Comparison of ENCODE assay signal across 29 cellular contexts in the genomic region with DNA sequence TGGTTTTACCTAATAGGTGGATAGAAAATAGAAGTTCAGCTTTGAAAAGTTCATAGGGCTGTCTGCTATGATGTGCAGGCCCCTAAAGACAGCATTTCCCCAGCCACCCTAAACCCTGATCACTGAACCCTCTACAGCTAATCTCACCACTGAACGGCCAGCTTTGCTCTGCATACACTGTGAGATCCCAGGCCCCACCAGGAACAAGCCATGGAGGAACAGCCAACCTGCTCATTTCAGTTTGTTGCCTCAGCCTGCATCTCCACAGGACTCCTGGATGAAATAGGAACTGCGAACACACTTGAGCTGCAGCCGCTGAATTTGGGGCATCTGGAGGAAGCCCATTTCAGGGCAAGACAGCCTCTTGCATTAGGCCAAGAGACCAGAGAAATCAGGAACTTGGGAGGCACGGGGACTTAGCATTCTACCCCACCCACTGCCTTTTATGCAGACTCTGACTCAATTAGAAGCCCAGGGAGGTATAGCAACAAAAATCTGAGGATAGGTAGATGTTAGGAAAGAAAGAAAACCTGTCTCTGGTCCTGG. TPM values are rescaled to one million over a fixed set of nuclear protein-coding genes. Genes with fewer than 3 reads are reported as not detected.
DNase-seq lines count a peak whose midpoint lies in the region; ATAC-seq and TF ChIP-seq lines count a peak whose summit lies in the region.
"Had no signal": no experiment of that assay in that cellular context is flagged by ENCODE, and none has a peak within 500 bp of the region (broad histone marks: within the 10 kb centered on the region; RNA-seq: fewer than 3 reads in every experiment).

No MANE protein-coding gene starts in this region.

- peaks cover 3 to 4% of the 10 kb centered on the region in 2 experiments for H3K4me1 Mint-ChIP-seq in H9
- no peaks in the 10 kb centered on the region for H3K4me1 Mint-ChIP-seq in naive thymus-derived CD8-positive, alpha-beta T cell
- no peaks in the 10 kb centered on the region for H3K4me1 Mint-ChIP-seq in MCF 10A (ENCODE audit: insufficient read depth, unreplicated experiment)
- H3K4me1 Mint-ChIP-seq: CD4-positive, alpha-beta memory T cell had no signal

- no peak overlapping the region for H3K9ac ChIP-seq in H9 (ENCODE audit: extremely low read depth, insufficient read length, low read length)
- no peak overlapping the region for H3K9ac ChIP-seq in smooth muscle cell (ENCODE audit: low read depth)

- no peak overlapping the region for H2BK15ac ChIP-seq in H9 (ENCODE audit: low read depth, low read length)

- H3K36me3 Mint-ChIP-seq in H9 (ENCODE audit: insufficient read depth in 1 of 3, low read depth in 3 of 3) (no peaks in the 10 kb centered on the region), MCF 10A (ENCODE audit: insufficient read depth, unreplicated experiment) (no peaks in the 10 kb centered on the region)
- no peaks in the 10 kb centered on the region for H3K36me3 Mint-ChIP-seq in naive thymus-derived CD8-positive, alpha-beta T cell
- H3K36me3 Mint-ChIP-seq: CD4-positive, alpha-beta memory T cell; IgD-negative memory B cell; natural killer cell treated with Interleukin-12 subunit alpha and Interleukin-12 subunit beta and Interleukin-15 and Interleukin-18, amount 100 ng/mL, for 72 hours; stimulated activated naive B cell treated with anti-CD40 and anti-IgM and Interleukin-4, amounts not matched to agents 10 μg/mL and 1 μg/mL and 100 μg/mL, for 72 hours had no signal

- H3K4me1 ChIP-seq in H9 (ENCODE audit: insufficient read depth, low read length) (no peaks in the 10 kb centered on the region), smooth muscle cell (ENCODE audit: low read depth) (peaks cover 6% of the 10 kb centered on the region)
- H3K4me1 ChIP-seq: adrenal gland, pancreas, right atrium auricular region, SJCRH30, testis had no signal

- no peak overlapping the region for H3T11ph ChIP-seq in H9 (ENCODE audit: low read length)

- H3K14ac ChIP-seq in H9 (ENCODE audit: insufficient read depth, low read length) = no peak overlapping the region

- H3K4me3 Mint-ChIP-seq in H9 (no peak overlapping the region), MCF 10A (ENCODE audit: unreplicated experiment) (no peak overlapping the region)
- no peak overlapping the region for H3K4me3 Mint-ChIP-seq in naive thymus-derived CD8-positive, alpha-beta T cell
- H3K4me3 Mint-ChIP-seq: activated T-cell treated with anti-CD3 and anti-CD28 coated beads, Interleukin-2, amount 50 U/mL, for 4 hours; CD4-positive, alpha-beta memory T cell; IgD-negative memory B cell; natural killer cell treated with Interleukin-12 subunit alpha and Interleukin-12 subunit beta and Interleukin-15 and Interleukin-18, amount 100 ng/mL, for 72 hours; stimulated activated naive B cell treated with anti-CD40 and anti-IgM and Interleukin-4, amounts not matched to agents 10 μg/mL and 1 μg/mL and 100 μg/mL, for 72 hours had no signal

- H3K27ac ChIP-seq in H9 (ENCODE audit: insufficient read length, low read depth, low read length) (no peak overlapping the region), smooth muscle cell (ENCODE audit: low read depth) (peak overlapping the region; percentile 41)
- H3K27ac ChIP-seq: adrenal gland, brain microvascular endothelial cell, hepatocyte, pancreas, right atrium auricular region, SJCRH30, testis had no signal

- no peak for ATAC-seq in naive thymus-derived CD8-positive, alpha-beta T cell
- ATAC-seq: activated T-cell treated with anti-CD3 and anti-CD28 coated beads, Interleukin-2, amount 50 U/mL, for 4 hours; esophagus mucosa; left lobe of liver; natural killer cell treated with Interleukin-12 subunit alpha and Interleukin-12 subunit beta and Interleukin-15 and Interleukin-18, amount 100 ng/mL, for 72 hours; Panc1 had no signal

- POLR2A ChIA-PET in naive thymus-derived CD8-positive, alpha-beta T cell (lab: Charles Lee) = no interaction called here
- POLR2A ChIA-PET in MCF 10A (lab: Yijun Ruan, JAX) = interaction anchor here (0.7 to 1.1 kb wide), 3 partner anchors 13 to 92 kb away, joined by 3 read pairs; partner anchors contain the start of gene EGR2

- TF ChIP-seq CTCF in H9 (conservative IDR thresholded peaks at IDR 0.05) = no peak
- TF ChIP-seq CTCF in choroid plexus epithelial cell (conservative IDR thresholded peaks at IDR 0.05; ENCODE audit: low read depth, low read length) = no peak
- no peak for TF ChIP-seq CTCF in smooth muscle cell (IDR thresholded peaks at IDR 0.05; ENCODE audit: borderline replicate concordance, insufficient read depth, poor library complexity, severe bottlenecking)
- no peak for TF ChIP-seq CTCF in GM20000 (IDR thresholded peaks at IDR 0.05; ENCODE audit: extremely low read depth, missing control alignments)
- no peak for TF ChIP-seq CTCF in MCF 10A (IDR thresholded peaks at IDR 0.05; ENCODE audit: unreplicated experiment)

- no peak overlapping the region for H3K4me3 ChIP-seq in choroid plexus epithelial cell (ENCODE audit: low read depth, low read length)
- H3K4me3 ChIP-seq in smooth muscle cell = no peak overlapping the region
- H3K4me3 ChIP-seq: adrenal gland, hepatocyte, MG63, pancreas, right atrium auricular region, SJCRH30, testis had no signal

- H3K9me3 Mint-ChIP-seq in H9 = peaks cover 0 to 6% of the 10 kb centered on the region in 2 experiments; a peak in 1 of 5 replicates
- H3K9me3 Mint-ChIP-seq in naive thymus-derived CD8-positive, alpha-beta T cell = no peaks in the 10 kb centered on the region
- H3K9me3 Mint-ChIP-seq in MCF 10A (ENCODE audit: unreplicated experiment) = no peaks in the 10 kb centered on the region
- H3K9me3 Mint-ChIP-seq: activated T-cell treated with anti-CD3 and anti-CD28 coated beads, Interleukin-2, amount 50 U/mL, for 4 hours; IgD-negative memory B cell; natural killer cell treated with Interleukin-12 subunit alpha and Interleukin-12 subunit beta and Interleukin-15 and Interleukin-18, amount 100 ng/mL, for 72 hours had no signal

- H3K23me2 ChIP-seq in H9 (ENCODE audit: insufficient read length, low read depth, low read length, poor library complexity, severe bottlenecking) = no peaks in the 10 kb centered on the region

- no peak overlapping the region for H3K18ac ChIP-seq in H9 (ENCODE audit: insufficient read length, low read depth, low read length)

- H2AFZ ChIP-seq in H9 (ENCODE audit: low read length) (no peak overlapping the region), smooth muscle cell (ENCODE audit: low read depth) (peak overlapping the region; percentile 33)
- H2AFZ ChIP-seq: hepatocyte had no signal

- peaks cover 6% of the 10 kb centered on the region for H3F3A ChIP-seq in smooth muscle cell (ENCODE audit: low read depth)

- H3K27ac Mint-ChIP-seq in H9 (peak overlapping the region in 2 of 3 experiments; percentile 66 to 76; a peak in 3 of 7 replicates), MCF 10A (ENCODE audit: low read depth, unreplicated experiment) (no peak overlapping the region)
- H3K27ac Mint-ChIP-seq in naive thymus-derived CD8-positive, alpha-beta T cell = no peak overlapping the region
- H3K27ac Mint-ChIP-seq: IgD-negative memory B cell; natural killer cell treated with Interleukin-12 subunit alpha and Interleukin-12 subunit beta and Interleukin-15 and Interleukin-18, amount 100 ng/mL, for 72 hours; stimulated activated naive B cell treated with anti-CD40 and anti-IgM and Interleukin-4, amounts not matched to agents 10 μg/mL and 1 μg/mL and 100 μg/mL, for 72 hours had no signal

- H3K36me3 ChIP-seq in smooth muscle cell (ENCODE audit: low read depth) = no peaks in the 10 kb centered on the region
- H3K36me3 ChIP-seq: adrenal gland, brain microvascular endothelial cell, MG63, pancreas, right atrium auricular region, SJCRH30 had no signal

- H4K20me1 ChIP-seq in H9 (ENCODE audit: control insufficient read depth, insufficient read depth, insufficient read length) = no peaks in the 10 kb centered on the region
- no peaks in the 10 kb centered on the region for H4K20me1 ChIP-seq in smooth muscle cell (ENCODE audit: low read depth)

- no peak overlapping the region for H3K56ac ChIP-seq in H9 (ENCODE audit: insufficient read length, low read depth, low read length)

- no peak overlapping the region for H3K23ac ChIP-seq in H9 (ENCODE audit: insufficient read length, low read depth, low read length)

- H3K27me3 ChIP-seq in H9 (ENCODE audit: insufficient read depth, low read length) (no peaks in the 10 kb centered on the region), smooth muscle cell (ENCODE audit: low read depth) (no peaks in the 10 kb centered on the region)
- H3K27me3 ChIP-seq: adrenal gland, brain microvascular endothelial cell, hepatocyte, MG63, pancreas, right atrium auricular region, SJCRH30, testis had no signal

- H4K8ac ChIP-seq in H9 (replicated peaks; ENCODE audit: insufficient read length, low read depth, low read length) = no peak overlapping the region

- CTCF ChIA-PET in MCF 10A (lab: Yijun Ruan, JAX) = no interaction called here

- H3K27me3 Mint-ChIP-seq in H9 (ENCODE audit: low read depth) = no peaks in the 10 kb centered on the region
- peaks cover 8 to 22% (median 11%) of the 10 kb centered on the region in 5 donors for H3K27me3 Mint-ChIP-seq in naive thymus-derived CD8-positive, alpha-beta T cell
- H3K27me3 Mint-ChIP-seq in MCF 10A (ENCODE audit: insufficient read depth, unreplicated experiment) = no peaks in the 10 kb centered on the region
- H3K27me3 Mint-ChIP-seq: IgD-negative memory B cell had no signal

- H3K4me2 ChIP-seq in H9 (ENCODE audit: insufficient read depth, insufficient read length, low read length) (no peak overlapping the region), smooth muscle cell (peak overlapping the region; percentile 26)
- H3K4me2 ChIP-seq: hepatocyte had no signal

- H2BK12ac ChIP-seq in H9 (ENCODE audit: insufficient read length, low read depth, low read length) = no peak overlapping the region

- H3K79me2 ChIP-seq in H9 (ENCODE audit: insufficient read depth, low read length) (no peaks in the 10 kb centered on the region), smooth muscle cell (ENCODE audit: low read depth) (no peaks in the 10 kb centered on the region)
- H3K79me2 ChIP-seq: hepatocyte had no signal

- no peaks in the 10 kb centered on the region for H3K9me3 ChIP-seq in H9 (ENCODE audit: control insufficient read depth, low read depth, low read length)
- no peaks in the 10 kb centered on the region for H3K9me3 ChIP-seq in smooth muscle cell (replicated peaks; ENCODE audit: low read depth)
- H3K9me3 ChIP-seq: adrenal gland, MG63, pancreas, right atrium auricular region, SJCRH30, testis had no signal

- H3K79me1 ChIP-seq in H9 (ENCODE audit: insufficient read depth, low read depth, low read length, poor library complexity, severe bottlenecking) = no peaks in the 10 kb centered on the region

- no peak overlapping the region for H4K91ac ChIP-seq in H9 (ENCODE audit: insufficient read length, low read depth, low read length)

- no peak overlapping the region for H2BK5ac ChIP-seq in H9 (ENCODE audit: insufficient read length, low read length)

- no CpG with 5 or more reads among the region's 4 CpGs for WGBS in H9 (ENCODE audit: extremely low coverage, insufficient read length, low lambda C conversion rate)
- WGBS in smooth muscle cell (ENCODE audit: low lambda C conversion rate) = 55% methylated on average over 4 of the region's 4 CpGs

- no TSS peak for BruUV-seq in MCF 10A (replicated peaks; lab: Mats Ljungman, UMichigan)

- intact Hi-C loops in MCF 10A (cut with micrococcal nuclease) = no loop called here

- H2BK20ac ChIP-seq in H9 (ENCODE audit: low read depth, low read length, poor library complexity, severe bottlenecking) = no peak overlapping the region

- no peak overlapping the region for H2AK5ac ChIP-seq in H9 (ENCODE audit: insufficient read length, low read length)

- H2BK120ac ChIP-seq in H9 (ENCODE audit: low read depth, low read length, poor library complexity, severe bottlenecking) = no peak overlapping the region

- no peak overlapping the region for H4K5ac ChIP-seq in H9 (ENCODE audit: insufficient read length, low read depth, low read length)

- H3K4ac ChIP-seq in H9 (ENCODE audit: low read depth, low read length) = no peak overlapping the region

- no peak for DNase-seq in H9
- DNase-seq in NOMO-1 treated with DMSO at 0.1 percent for 48 hours (lab: John Stamatoyannopoulos, UW; ENCODE audit: unreplicated experiment) = peak; percentile 81
- peak; percentile 49 for DNase-seq in choroid plexus epithelial cell (ENCODE audit: low read depth)
- no peak for DNase-seq in smooth muscle cell (lab: John Stamatoyannopoulos, UW; ENCODE audit: unreplicated experiment)
- DNase-seq in GM20000 (ENCODE audit: low spot score) = no peak
- no peak for DNase-seq in naive thymus-derived CD8-positive, alpha-beta T cell
- DNase-seq in MCF 10A (ENCODE audit: unreplicated experiment) = no peak
- DNase-seq: activated T-cell treated with anti-CD3 and anti-CD28 coated beads, Interleukin-2, amount 50 U/mL, for 4 hours; CD4-positive, alpha-beta memory T cell; DMS 273 treated with DMSO at 0.1 percent for 48 hours; foreskin melanocyte; midbrain; NCI-H2171 treated with DMSO at 0.1 percent for 48 hours; NCI-H748 treated with DMSO at 0.1 percent for 48 hours; pancreas; SJCRH30; stimulated activated CD4-positive, alpha-beta T cell treated with anti-CD3 and anti-CD28 coated beads, Interleukin-4, amount 100 ng/mL, for 1 hour; stimulated activated naive B cell treated with anti-CD40 and anti-IgM and Interleukin-4, amounts not matched to agents 10 μg/mL and 1 μg/mL and 100 μg/mL, for 72 hours; testis had no signal

RNA-seq across cellular contexts. Expression of gene EGR2, which starts 14.5 kb away (rescaled TPM):
- total RNA-seq in H9 (2021) (2.6 and 3.0 TPM in 2 replicates), smooth muscle cell (209 and 255 TPM in 2 replicates), MCF 10A (2022) (0.25 and 1.0 TPM in 2 replicates)
- 277 and 433 TPM in 2 replicates for polyA plus RNA-seq in smooth muscle cell
- 1 to 10 TPM; 1.1 to 1.2 TPM for total RNA-seq in naive thymus-derived CD8-positive, alpha-beta T cell
- under 1 TPM; 0.07 to 0.28 (median 0.10) TPM for polyA plus RNA-seq in naive thymus-derived CD8-positive, alpha-beta T cell

RNA-seq across cellular contexts. Expression of gene ADO, which starts 26.1 kb away (rescaled TPM):
- total RNA-seq in H9 (2021) (30.5 and 31.6 TPM in 2 replicates), smooth muscle cell (29.8 and 32.4 TPM in 2 replicates), MCF 10A (2022) (22.1 and 24.3 TPM in 2 replicates)
- 11.6 and 11.9 TPM in 2 replicates for polyA plus RNA-seq in smooth muscle cell
- total RNA-seq in naive thymus-derived CD8-positive, alpha-beta T cell = 10 to 100 TPM; 15.5 to 15.6 TPM
- polyA plus RNA-seq in naive thymus-derived CD8-positive, alpha-beta T cell = 1 to 10 TPM; 1.7 to 3.2 (median 3.2) TPM

Comparison
In these comparisons a context has a peak if more than half of its experiments do, and no peak if none do; other contexts are left out.
1. DNase-seq: peak in NOMO-1 treated with DMSO at 0.1 percent for 48 hours (single experiment) and choroid plexus epithelial cell (single experiment); none in H9 (single experiment), smooth muscle cell (single experiment), GM20000 (single experiment), naive thymus-derived CD8-positive, alpha-beta T cell (0 of 10) and MCF 10A (single experiment).
2. H3K27ac Mint-ChIP-seq: peak in H9 (2 of 3); none in naive thymus-derived CD8-positive, alpha-beta T cell (0 of 10) and MCF 10A (single experiment).
3. RNA of gene EGR2, which starts 14.5 kb away (total RNA-seq): 209 to 255 TPM in smooth muscle cell; 2.6 to 3.0 TPM in H9, 1.1 to 1.2 TPM in naive thymus-derived CD8-positive, alpha-beta T cell and 0.25 to 1.0 TPM in MCF 10A; every median in the first group is over 10 times any median in the second.